1 cellular context compared by ENCODE assay signal in the genomic region with DNA sequence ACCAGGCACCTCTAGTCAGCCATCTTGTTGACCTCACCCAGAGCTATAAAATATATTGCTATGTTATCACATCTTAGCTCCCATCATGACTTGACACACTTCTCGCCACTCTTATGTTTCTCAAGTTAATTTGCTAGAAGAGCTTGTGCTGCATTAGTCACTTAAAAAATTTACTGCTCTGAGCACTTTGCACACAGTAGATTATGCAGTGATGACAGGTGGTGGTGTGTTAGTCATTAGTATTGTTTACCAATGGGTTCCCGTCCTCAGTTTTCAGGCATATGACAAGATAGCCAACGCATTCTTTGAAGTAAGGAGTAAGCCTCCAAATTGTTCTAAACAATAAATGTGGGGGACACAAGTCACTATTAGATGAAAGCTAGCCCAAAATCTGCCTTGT.
TF ChIP-seq lines count a peak whose summit lies in the region.

No MANE protein-coding gene starts in this region.

TF ChIP-seq in K562, 482 proteins besides CTCF, POLR2A, EP300 and RAD21:
- peak; percentile 66 for TF ChIP-seq MAFG (tag; conservative IDR thresholded peaks at IDR 0.05)
- peak in 1 of 2 experiments; percentile 71; a peak in 2 of 4 replicates for TF ChIP-seq FOXA3 (CRISPR knock-in tag; conservative IDR thresholded peaks at IDR 0.05 in 1 of 2, IDR thresholded peaks at IDR 0.05 in 1 of 2)
- TF ChIP-seq RFX1 (IDR thresholded peaks at IDR 0.05) = no peak
- TF ChIP-seq MEIS2 (IDR thresholded peaks at IDR 0.05; ENCODE audit: partially characterized antibody) = peak; percentile 17
- TF ChIP-seq, protein P1, sequence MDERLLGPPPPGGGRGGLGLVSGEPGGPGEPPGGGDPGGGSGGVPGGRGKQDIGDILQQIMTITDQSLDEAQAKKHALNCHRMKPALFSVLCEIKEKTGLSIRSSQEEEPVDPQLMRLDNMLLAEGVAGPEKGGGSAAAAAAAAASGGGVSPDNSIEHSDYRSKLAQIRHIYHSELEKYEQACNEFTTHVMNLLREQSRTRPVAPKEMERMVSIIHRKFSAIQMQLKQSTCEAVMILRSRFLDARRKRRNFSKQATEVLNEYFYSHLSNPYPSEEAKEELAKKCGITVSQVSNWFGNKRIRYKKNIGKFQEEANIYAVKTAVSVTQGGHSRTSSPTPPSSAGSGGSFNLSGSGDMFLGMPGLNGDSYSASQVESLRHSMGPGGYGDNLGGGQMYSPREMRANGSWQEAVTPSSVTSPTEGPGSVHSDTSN (CRISPR knock-in tag; IDR thresholded peaks at IDR 0.05; ENCODE audit: low read depth) = no peak
- TF ChIP-seq, protein P1 (tag; conservative IDR thresholded peaks at IDR 0.05; ENCODE audit: low read depth) = peak; percentile 34; the same call in 1 of the 2 replicates
- TF ChIP-seq FOSL1 (tag; conservative IDR thresholded peaks at IDR 0.05) = peak; percentile 70
